ENCODE assay signal across 3 cellular contexts in the genomic region with DNA sequence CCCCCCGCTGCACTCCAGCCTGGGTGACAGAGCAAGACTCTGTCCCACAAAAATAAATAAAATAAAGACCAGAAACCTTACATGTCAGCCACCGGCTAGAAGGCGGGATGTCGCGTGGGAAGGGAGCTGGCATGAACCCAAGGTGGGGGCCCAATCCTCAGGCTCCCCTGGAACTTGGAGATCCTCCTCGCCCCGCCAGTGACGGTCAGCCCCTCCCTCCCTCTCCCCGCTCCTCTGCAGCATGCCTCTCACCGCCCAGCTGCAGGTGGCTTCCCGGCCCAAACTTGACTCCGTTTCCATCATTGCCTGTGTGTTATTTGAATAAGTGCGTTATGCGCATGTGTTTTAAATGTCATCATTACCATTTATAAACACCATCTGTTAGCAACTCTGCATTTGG. TPM values are rescaled to one million over a fixed set of nuclear protein-coding genes. Genes with fewer than 3 reads are reported as not detected.
"Had no signal": no experiment of that assay in that cellular context is flagged by ENCODE, and none has a peak within 500 bp of the region (broad histone marks: within the 10 kb centered on the region; RNA-seq: fewer than 3 reads in every experiment).

No MANE protein-coding gene starts in this region.

RNA-seq across cellular contexts. Expression of a gene that starts 7.3 kb away (rescaled TPM):
- total RNA-seq: GM23248, H4, H7 had no signal
- polyA plus RNA-seq: GM23248 had no signal
